ENCODE assay signal across 15 cellular contexts in the genomic region with DNA sequence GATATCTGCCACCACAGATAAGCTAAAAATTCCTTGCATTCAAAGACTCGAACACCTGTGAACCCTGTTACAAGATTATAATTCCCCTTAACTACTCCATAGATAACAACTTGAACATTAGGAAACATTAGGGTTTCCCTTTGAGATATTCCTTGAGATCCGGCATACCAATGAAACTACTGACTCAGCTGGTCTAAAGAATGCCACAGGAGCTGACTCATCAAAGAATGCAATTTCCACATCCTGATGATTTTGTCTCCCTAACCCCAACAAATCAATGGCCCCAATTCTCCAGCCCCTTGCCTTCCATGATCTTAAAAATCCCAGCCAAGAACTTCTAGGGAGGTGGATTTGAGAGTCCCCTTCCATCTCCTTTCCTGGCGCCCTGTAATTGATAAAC. TPM values are rescaled to one million over a fixed set of nuclear protein-coding genes. Genes with fewer than 3 reads are reported as not detected.
DNase-seq lines count a peak whose midpoint lies in the region; ATAC-seq, FAIRE-seq and TF ChIP-seq lines count a peak whose summit lies in the region.
"Had no signal": no experiment of that assay in that cellular context is flagged by ENCODE, and none has a peak within 500 bp of the region (broad histone marks: within the 10 kb centered on the region; RNA-seq: fewer than 3 reads in every experiment).

No MANE protein-coding gene starts in this region.

- FAIRE-seq in GM12891 (lab: Jason Lieb, UNC) = no peak
- FAIRE-seq: G401.6, H1, kidney had no signal

- H4K8ac ChIP-seq in mesenchymal stem cell (ENCODE audit: low read length) = no peak overlapping the region

- H4K91ac ChIP-seq in mesenchymal stem cell (ENCODE audit: low read length) = no peak overlapping the region

- H2BK120ac ChIP-seq in mesenchymal stem cell (ENCODE audit: low read depth, low read length) = no peak overlapping the region

- H3K27me3 ChIP-seq in mesenchymal stem cell (ENCODE audit: control insufficient read depth in 1 of 2, insufficient read depth in 1 of 2, low read length in 2 of 2) = no peaks in the 10 kb centered on the region
- no peaks in the 10 kb centered on the region for H3K27me3 ChIP-seq in upper lobe of left lung

- H3K4ac ChIP-seq in mesenchymal stem cell (ENCODE audit: low read depth in 1 of 2, low read length in 2 of 2) = no peak overlapping the region

- H3K79me1 ChIP-seq in mesenchymal stem cell (replicated peaks; ENCODE audit: low read length, poor library complexity, severe bottlenecking) = no peaks in the 10 kb centered on the region

- H2BK15ac ChIP-seq in mesenchymal stem cell (ENCODE audit: low read depth, poor library complexity, severe bottlenecking) = no peak overlapping the region

- no peak overlapping the region for H3K14ac ChIP-seq in mesenchymal stem cell (ENCODE audit: low read length in 2 of 2)

- no peak overlapping the region for H2BK5ac ChIP-seq in mesenchymal stem cell (ENCODE audit: low read depth, low read length, poor library complexity, severe bottlenecking)

- TF ChIP-seq CTCF in choroid plexus epithelial cell (conservative IDR thresholded peaks at IDR 0.05; ENCODE audit: low read depth, low read length) = no peak
- TF ChIP-seq CTCF in upper lobe of left lung (IDR thresholded peaks at IDR 0.05) = no peak

- H3K4me3 ChIP-seq in choroid plexus epithelial cell (ENCODE audit: low read depth, low read length) (no peak overlapping the region), mesenchymal stem cell (ENCODE audit: insufficient read depth in 1 of 2, low read depth in 1 of 2, low read length in 2 of 2) (no peak overlapping the region), upper lobe of left lung (no peak overlapping the region)
- H3K4me3 ChIP-seq: psoas muscle had no signal

- TF ChIP-seq EP300 in upper lobe of left lung (IDR thresholded peaks at IDR 0.05) = no peak

- H3K9ac ChIP-seq in mesenchymal stem cell (ENCODE audit: low read length) = no peak overlapping the region
- H3K9ac ChIP-seq: SK-N-SH had no signal

- H3K18ac ChIP-seq in mesenchymal stem cell (ENCODE audit: low read depth in 1 of 2, low read length in 2 of 2) = no peak overlapping the region

- no peak for ATAC-seq in upper lobe of left lung (ENCODE audit: low FRiP score in 2 of 2)
- ATAC-seq: psoas muscle had no signal

- H3K4me2 ChIP-seq in mesenchymal stem cell (ENCODE audit: low read length, poor library complexity, severe bottlenecking) = no peak overlapping the region
- H3K4me2 ChIP-seq: SK-N-SH had no signal

- TF ChIP-seq POLR2A in GM12891 (IDR thresholded peaks at IDR 0.05; ENCODE audit: low read depth, low read length) = no peak
- TF ChIP-seq POLR2A in upper lobe of left lung (IDR thresholded peaks at IDR 0.05) = no peak

- no peak overlapping the region for H2BK12ac ChIP-seq in mesenchymal stem cell (ENCODE audit: low read length in 2 of 2)

- DNase-seq in AG20443 (ENCODE audit: low spot score) = peak; percentile 49
- DNase-seq in M059J (ENCODE audit: low read depth) = peak; percentile 75
- peak; percentile 72 for DNase-seq in choroid plexus epithelial cell (ENCODE audit: low read depth)
- DNase-seq in mesenchymal stem cell = peak; percentile 14
- no peak for DNase-seq in T-helper 2 cell
- DNase-seq in GM12891 (ENCODE audit: insufficient read length, low spot score) = no peak
- no peak for DNase-seq in NCI-H2171 (lab: John Stamatoyannopoulos, UW)
- DNase-seq in upper lobe of left lung = no peak
- DNase-seq: kidney; psoas muscle; SK-N-SH; stimulated activated CD4-positive, alpha-beta T cell treated with anti-CD3 and anti-CD28 coated beads, Interleukin-1b, Interleukin-23, amount 100 ng/mL, for 48 hours had no signal

- H3K23ac ChIP-seq in mesenchymal stem cell (ENCODE audit: low read length in 2 of 2) = no peak overlapping the region

- H2AFZ ChIP-seq in mesenchymal stem cell (ENCODE audit: low read depth, low read length) = no peak overlapping the region

- H3K9me3 ChIP-seq in mesenchymal stem cell (ENCODE audit: control insufficient read depth, low read length) (no peaks in the 10 kb centered on the region), upper lobe of left lung (peaks cover 0 to 14% (median 8%) of the 10 kb centered on the region in 4 donors)
- H3K9me3 ChIP-seq: SK-N-SH had no signal

- no peak overlapping the region for H3K27ac ChIP-seq in mesenchymal stem cell (ENCODE audit: low read length, poor library complexity, severe bottlenecking)
- no peak overlapping the region for H3K27ac ChIP-seq in upper lobe of left lung
- H3K27ac ChIP-seq: psoas muscle, VCaP had no signal

- H3K4me1 ChIP-seq in mesenchymal stem cell (ENCODE audit: control insufficient read depth, insufficient read depth, low read depth, low read length) (no peaks in the 10 kb centered on the region), upper lobe of left lung (no peaks in the 10 kb centered on the region)
- H3K4me1 ChIP-seq: psoas muscle had no signal

- H3K36me3 ChIP-seq in mesenchymal stem cell (ENCODE audit: control insufficient read depth in 1 of 2, insufficient read depth in 2 of 2, low read depth in 1 of 2, low read length in 2 of 2) (no peaks in the 10 kb centered on the region), upper lobe of left lung (no peaks in the 10 kb centered on the region)

- WGBS in mesenchymal stem cell = 60% methylated on average over 3 of the region's 3 CpGs
- 88 to 89% methylated on average over 3 of the region's 3 CpGs for WGBS in upper lobe of left lung, 2 donors

- no peak overlapping the region for H2AK5ac ChIP-seq in mesenchymal stem cell (ENCODE audit: low read length, severe bottlenecking)

TF ChIP-seq in GM12891, 5 proteins besides CTCF, POLR2A, EP300 and RAD21:
- TF ChIP-seq SPI1 (IDR thresholded peaks at IDR 0.05; ENCODE audit: low read depth, low read length) (no peak), TAF1 (IDR thresholded peaks at IDR 0.05; ENCODE audit: low read depth, low read length) (no peak), POU2F2 (IDR thresholded peaks at IDR 0.05; ENCODE audit: low read depth, low read length) (no peak), POLR2AphosphoS5 (IDR thresholded peaks at IDR 0.05; ENCODE audit: low read depth, low read length) (no peak), PAX5 (IDR thresholded peaks at IDR 0.05; ENCODE audit: insufficient read depth, low read length, severe bottlenecking) (no peak)

RNA-seq across cellular contexts. Expression of gene ZNF599, which starts 35.6 kb away (rescaled TPM):
- 8.4 and 10.5 TPM in 2 replicates for total RNA-seq in M059J (2014; rRNA removed; shearing (Covaris generic))
- 4.4 TPM for polyA plus RNA-seq in mesenchymal stem cell (2013, experiment 1 of 2)
- polyA plus RNA-seq in mesenchymal stem cell (2013, experiment 2 of 2) = 4.5 TPM
- polyA plus RNA-seq in GM12891 (2012; ENCODE audit: low read depth, missing spikeins) = 2.2 TPM
- 1 to 10 TPM; 5.8 to 8.2 (median 7.2) TPM for total RNA-seq in upper lobe of left lung

Comparison
In these comparisons a context has a peak if more than half of its experiments do, and no peak if none do; other contexts are left out.
1. DNase-seq: peak in AG20443 (single experiment), M059J (single experiment), choroid plexus epithelial cell (single experiment) and mesenchymal stem cell (single experiment); none in T-helper 2 cell (0 of 5), GM12891 (single experiment), NCI-H2171 (single experiment) and upper lobe of left lung (0 of 2).